Comparison of ENCODE assay signal across 1 cellular context in the genomic region with DNA sequence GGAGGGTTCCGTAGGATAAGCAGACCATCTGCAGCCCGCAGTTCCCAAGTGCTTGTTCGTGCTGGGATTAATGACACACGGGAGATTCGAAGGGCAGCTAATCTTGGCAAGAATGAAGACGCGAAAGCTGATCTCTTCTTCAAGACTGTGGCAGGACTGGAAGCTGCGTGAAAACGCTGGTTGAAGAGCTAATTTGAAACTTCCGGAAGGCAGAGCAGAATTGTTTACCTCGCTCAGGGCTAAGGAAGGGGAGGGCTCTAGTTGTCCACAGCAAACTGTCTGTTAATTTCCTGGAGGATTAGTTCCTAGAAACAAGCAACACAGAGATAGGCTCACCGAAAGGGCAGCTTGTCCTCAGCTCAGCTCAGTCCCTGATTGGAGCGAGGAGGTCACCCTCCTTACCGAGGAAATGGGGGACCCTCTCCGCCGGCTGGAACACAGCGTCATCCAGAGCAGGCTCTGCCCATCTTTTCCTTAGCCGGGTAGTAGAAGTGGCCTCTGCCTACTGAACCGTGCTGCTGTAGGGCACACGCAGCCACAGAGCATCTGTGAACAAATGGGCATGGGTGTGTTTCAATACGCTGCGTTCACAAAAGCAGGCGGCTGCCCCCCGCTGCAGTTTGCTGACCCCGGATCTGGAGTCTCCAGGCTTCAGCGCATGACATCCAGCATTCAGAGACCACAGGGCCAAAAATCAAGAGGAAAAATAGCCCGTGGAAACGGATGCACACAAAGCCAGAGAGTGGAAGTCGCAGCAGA.
TF ChIP-seq lines count a peak whose summit lies in the region.

No MANE protein-coding gene starts in this region.

TF ChIP-seq in K562, 482 proteins besides CTCF, POLR2A, EP300 and RAD21 (continued from another document and continues in another):
- TF ChIP-seq, protein P1, sequence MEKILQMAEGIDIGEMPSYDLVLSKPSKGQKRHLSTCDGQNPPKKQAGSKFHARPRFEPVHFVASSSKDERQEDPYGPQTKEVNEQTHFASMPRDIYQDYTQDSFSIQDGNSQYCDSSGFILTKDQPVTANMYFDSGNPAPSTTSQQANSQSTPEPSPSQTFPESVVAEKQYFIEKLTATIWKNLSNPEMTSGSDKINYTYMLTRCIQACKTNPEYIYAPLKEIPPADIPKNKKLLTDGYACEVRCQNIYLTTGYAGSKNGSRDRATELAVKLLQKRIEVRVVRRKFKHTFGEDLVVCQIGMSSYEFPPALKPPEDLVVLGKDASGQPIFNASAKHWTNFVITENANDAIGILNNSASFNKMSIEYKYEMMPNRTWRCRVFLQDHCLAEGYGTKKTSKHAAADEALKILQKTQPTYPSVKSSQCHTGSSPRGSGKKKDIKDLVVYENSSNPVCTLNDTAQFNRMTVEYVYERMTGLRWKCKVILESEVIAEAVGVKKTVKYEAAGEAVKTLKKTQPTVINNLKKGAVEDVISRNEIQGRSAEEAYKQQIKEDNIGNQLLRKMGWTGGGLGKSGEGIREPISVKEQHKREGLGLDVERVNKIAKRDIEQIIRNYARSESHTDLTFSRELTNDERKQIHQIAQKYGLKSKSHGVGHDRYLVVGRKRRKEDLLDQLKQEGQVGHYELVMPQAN (IDR thresholded peaks at IDR 0.05; ENCODE audit: borderline replicate concordance): no peak
- TF ChIP-seq PML (IDR thresholded peaks at IDR 0.05; ENCODE audit: low read length) (peak; percentile 46; the same call in 1 of the 2 replicates), SRSF9 (IDR thresholded peaks at IDR 0.05; ENCODE audit: borderline replicate concordance, low read depth, low read length) (no peak), MIER1 (IDR thresholded peaks at IDR 0.05; ENCODE audit: low read depth) (no peak), ATF7 (IDR thresholded peaks at IDR 0.05) (peak; percentile 78), TOE1 (IDR thresholded peaks at IDR 0.05; ENCODE audit: borderline replicate concordance) (no peak; the same call in 1 of the 2 replicates), TOE1 (CRISPR knock-in tag; IDR thresholded peaks at IDR 0.05; ENCODE audit: borderline replicate concordance, low read depth) (no peak), PHB2 (IDR thresholded peaks at IDR 0.05; ENCODE audit: low read depth) (no peak), ZNF77 (CRISPR knock-in tag; IDR thresholded peaks at IDR 0.05) (no peak), NBN (IDR thresholded peaks at IDR 0.05; ENCODE audit: low read depth) (peak; percentile 73; the same call in 1 of the 2 replicates), TBP (optimal IDR thresholded peaks at IDR 0.05; ENCODE audit: low read depth, low read length) (peak; percentile 76), KDM4B (IDR thresholded peaks at IDR 0.05; ENCODE audit: borderline replicate concordance in 2 of 2, low read depth in 1 of 2) (no peak), LCOR (CRISPR knock-in tag; IDR thresholded peaks at IDR 0.05) (no peak)
- TF ChIP-seq, protein P2, sequence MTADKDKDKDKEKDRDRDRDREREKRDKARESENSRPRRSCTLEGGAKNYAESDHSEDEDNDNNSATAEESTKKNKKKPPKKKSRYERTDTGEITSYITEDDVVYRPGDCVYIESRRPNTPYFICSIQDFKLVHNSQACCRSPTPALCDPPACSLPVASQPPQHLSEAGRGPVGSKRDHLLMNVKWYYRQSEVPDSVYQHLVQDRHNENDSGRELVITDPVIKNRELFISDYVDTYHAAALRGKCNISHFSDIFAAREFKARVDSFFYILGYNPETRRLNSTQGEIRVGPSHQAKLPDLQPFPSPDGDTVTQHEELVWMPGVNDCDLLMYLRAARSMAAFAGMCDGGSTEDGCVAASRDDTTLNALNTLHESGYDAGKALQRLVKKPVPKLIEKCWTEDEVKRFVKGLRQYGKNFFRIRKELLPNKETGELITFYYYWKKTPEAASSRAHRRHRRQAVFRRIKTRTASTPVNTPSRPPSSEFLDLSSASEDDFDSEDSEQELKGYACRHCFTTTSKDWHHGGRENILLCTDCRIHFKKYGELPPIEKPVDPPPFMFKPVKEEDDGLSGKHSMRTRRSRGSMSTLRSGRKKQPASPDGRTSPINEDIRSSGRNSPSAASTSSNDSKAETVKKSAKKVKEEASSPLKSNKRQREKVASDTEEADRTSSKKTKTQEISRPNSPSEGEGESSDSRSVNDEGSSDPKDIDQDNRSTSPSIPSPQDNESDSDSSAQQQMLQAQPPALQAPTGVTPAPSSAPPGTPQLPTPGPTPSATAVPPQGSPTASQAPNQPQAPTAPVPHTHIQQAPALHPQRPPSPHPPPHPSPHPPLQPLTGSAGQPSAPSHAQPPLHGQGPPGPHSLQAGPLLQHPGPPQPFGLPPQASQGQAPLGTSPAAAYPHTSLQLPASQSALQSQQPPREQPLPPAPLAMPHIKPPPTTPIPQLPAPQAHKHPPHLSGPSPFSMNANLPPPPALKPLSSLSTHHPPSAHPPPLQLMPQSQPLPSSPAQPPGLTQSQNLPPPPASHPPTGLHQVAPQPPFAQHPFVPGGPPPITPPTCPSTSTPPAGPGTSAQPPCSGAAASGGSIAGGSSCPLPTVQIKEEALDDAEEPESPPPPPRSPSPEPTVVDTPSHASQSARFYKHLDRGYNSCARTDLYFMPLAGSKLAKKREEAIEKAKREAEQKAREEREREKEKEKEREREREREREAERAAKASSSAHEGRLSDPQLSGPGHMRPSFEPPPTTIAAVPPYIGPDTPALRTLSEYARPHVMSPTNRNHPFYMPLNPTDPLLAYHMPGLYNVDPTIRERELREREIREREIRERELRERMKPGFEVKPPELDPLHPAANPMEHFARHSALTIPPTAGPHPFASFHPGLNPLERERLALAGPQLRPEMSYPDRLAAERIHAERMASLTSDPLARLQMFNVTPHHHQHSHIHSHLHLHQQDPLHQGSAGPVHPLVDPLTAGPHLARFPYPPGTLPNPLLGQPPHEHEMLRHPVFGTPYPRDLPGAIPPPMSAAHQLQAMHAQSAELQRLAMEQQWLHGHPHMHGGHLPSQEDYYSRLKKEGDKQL (CRISPR knock-in tag; IDR thresholded peaks at IDR 0.05; ENCODE audit: borderline replicate concordance): no peak
- TF ChIP-seq, protein P3, sequence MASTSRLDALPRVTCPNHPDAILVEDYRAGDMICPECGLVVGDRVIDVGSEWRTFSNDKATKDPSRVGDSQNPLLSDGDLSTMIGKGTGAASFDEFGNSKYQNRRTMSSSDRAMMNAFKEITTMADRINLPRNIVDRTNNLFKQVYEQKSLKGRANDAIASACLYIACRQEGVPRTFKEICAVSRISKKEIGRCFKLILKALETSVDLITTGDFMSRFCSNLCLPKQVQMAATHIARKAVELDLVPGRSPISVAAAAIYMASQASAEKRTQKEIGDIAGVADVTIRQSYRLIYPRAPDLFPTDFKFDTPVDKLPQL (IDR thresholded peaks at IDR 0.05; ENCODE audit: extremely low read depth, insufficient read length): peak; percentile 67
- TF ChIP-seq, protein P4, sequence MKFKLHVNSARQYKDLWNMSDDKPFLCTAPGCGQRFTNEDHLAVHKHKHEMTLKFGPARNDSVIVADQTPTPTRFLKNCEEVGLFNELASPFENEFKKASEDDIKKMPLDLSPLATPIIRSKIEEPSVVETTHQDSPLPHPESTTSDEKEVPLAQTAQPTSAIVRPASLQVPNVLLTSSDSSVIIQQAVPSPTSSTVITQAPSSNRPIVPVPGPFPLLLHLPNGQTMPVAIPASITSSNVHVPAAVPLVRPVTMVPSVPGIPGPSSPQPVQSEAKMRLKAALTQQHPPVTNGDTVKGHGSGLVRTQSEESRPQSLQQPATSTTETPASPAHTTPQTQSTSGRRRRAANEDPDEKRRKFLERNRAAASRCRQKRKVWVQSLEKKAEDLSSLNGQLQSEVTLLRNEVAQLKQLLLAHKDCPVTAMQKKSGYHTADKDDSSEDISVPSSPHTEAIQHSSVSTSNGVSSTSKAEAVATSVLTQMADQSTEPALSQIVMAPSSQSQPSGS (CRISPR knock-in tag; IDR thresholded peaks at IDR 0.05): no peak
- TF ChIP-seq, protein P5, sequence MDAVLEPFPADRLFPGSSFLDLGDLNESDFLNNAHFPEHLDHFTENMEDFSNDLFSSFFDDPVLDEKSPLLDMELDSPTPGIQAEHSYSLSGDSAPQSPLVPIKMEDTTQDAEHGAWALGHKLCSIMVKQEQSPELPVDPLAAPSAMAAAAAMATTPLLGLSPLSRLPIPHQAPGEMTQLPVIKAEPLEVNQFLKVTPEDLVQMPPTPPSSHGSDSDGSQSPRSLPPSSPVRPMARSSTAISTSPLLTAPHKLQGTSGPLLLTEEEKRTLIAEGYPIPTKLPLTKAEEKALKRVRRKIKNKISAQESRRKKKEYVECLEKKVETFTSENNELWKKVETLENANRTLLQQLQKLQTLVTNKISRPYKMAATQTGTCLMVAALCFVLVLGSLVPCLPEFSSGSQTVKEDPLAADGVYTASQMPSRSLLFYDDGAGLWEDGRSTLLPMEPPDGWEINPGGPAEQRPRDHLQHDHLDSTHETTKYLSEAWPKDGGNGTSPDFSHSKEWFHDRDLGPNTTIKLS (IDR thresholded peaks at IDR 0.05; ENCODE audit: borderline replicate concordance, low read depth): 0 out of 2 replicates have a peak, but pooled peaks have one; percentile 3
- TF ChIP-seq, protein P6, sequence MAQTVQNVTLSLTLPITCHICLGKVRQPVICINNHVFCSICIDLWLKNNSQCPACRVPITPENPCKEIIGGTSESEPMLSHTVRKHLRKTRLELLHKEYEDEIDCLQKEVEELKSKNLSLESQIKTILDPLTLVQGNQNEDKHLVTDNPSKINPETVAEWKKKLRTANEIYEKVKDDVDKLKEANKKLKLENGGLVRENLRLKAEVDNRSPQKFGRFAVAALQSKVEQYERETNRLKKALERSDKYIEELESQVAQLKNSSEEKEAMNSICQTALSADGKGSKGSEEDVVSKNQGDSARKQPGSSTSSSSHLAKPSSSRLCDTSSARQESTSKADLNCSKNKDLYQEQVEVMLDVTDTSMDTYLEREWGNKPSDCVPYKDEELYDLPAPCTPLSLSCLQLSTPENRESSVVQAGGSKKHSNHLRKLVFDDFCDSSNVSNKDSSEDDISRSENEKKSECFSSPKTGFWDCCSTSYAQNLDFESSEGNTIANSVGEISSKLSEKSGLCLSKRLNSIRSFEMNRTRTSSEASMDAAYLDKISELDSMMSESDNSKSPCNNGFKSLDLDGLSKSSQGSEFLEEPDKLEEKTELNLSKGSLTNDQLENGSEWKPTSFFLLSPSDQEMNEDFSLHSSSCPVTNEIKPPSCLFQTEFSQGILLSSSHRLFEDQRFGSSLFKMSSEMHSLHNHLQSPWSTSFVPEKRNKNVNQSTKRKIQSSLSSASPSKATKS (CRISPR knock-in tag; IDR thresholded peaks at IDR 0.05): no peak
- TF ChIP-seq, protein P7, sequence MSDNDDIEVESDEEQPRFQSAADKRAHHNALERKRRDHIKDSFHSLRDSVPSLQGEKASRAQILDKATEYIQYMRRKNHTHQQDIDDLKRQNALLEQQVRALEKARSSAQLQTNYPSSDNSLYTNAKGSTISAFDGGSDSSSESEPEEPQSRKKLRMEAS (CRISPR knock-in tag; IDR thresholded peaks at IDR 0.05): peak; percentile 60; the same call in 1 of the 2 replicates
- TF ChIP-seq, protein P8, sequence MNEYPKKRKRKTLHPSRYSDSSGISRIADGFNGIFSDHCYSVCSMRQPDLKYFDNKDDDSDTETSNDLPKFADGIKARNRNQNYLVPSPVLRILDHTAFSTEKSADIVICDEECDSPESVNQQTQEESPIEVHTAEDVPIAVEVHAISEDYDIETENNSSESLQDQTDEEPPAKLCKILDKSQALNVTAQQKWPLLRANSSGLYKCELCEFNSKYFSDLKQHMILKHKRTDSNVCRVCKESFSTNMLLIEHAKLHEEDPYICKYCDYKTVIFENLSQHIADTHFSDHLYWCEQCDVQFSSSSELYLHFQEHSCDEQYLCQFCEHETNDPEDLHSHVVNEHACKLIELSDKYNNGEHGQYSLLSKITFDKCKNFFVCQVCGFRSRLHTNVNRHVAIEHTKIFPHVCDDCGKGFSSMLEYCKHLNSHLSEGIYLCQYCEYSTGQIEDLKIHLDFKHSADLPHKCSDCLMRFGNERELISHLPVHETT (CRISPR knock-in tag; conservative IDR thresholded peaks at IDR 0.05 in 1 of 2, IDR thresholded peaks at IDR 0.05 in 1 of 2): 0 out of 4 replicates have a peak, but pooled peaks of 1 of the 2 experiments have one; percentile 9
- TF ChIP-seq, protein P9, sequence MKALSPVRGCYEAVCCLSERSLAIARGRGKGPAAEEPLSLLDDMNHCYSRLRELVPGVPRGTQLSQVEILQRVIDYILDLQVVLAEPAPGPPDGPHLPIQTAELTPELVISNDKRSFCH (CRISPR knock-in tag; IDR thresholded peaks at IDR 0.05): no peak
- TF ChIP-seq, protein P9 (tag; IDR thresholded peaks at IDR 0.05): no peak
- TF ChIP-seq, protein P10, sequence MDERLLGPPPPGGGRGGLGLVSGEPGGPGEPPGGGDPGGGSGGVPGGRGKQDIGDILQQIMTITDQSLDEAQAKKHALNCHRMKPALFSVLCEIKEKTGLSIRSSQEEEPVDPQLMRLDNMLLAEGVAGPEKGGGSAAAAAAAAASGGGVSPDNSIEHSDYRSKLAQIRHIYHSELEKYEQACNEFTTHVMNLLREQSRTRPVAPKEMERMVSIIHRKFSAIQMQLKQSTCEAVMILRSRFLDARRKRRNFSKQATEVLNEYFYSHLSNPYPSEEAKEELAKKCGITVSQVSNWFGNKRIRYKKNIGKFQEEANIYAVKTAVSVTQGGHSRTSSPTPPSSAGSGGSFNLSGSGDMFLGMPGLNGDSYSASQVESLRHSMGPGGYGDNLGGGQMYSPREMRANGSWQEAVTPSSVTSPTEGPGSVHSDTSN (CRISPR knock-in tag; IDR thresholded peaks at IDR 0.05; ENCODE audit: low read depth): no peak
- TF ChIP-seq, protein P10 (tag; conservative IDR thresholded peaks at IDR 0.05; ENCODE audit: low read depth): 0 out of 2 replicates have a peak, but pooled peaks have one; percentile 22
- TF ChIP-seq, protein P11, sequence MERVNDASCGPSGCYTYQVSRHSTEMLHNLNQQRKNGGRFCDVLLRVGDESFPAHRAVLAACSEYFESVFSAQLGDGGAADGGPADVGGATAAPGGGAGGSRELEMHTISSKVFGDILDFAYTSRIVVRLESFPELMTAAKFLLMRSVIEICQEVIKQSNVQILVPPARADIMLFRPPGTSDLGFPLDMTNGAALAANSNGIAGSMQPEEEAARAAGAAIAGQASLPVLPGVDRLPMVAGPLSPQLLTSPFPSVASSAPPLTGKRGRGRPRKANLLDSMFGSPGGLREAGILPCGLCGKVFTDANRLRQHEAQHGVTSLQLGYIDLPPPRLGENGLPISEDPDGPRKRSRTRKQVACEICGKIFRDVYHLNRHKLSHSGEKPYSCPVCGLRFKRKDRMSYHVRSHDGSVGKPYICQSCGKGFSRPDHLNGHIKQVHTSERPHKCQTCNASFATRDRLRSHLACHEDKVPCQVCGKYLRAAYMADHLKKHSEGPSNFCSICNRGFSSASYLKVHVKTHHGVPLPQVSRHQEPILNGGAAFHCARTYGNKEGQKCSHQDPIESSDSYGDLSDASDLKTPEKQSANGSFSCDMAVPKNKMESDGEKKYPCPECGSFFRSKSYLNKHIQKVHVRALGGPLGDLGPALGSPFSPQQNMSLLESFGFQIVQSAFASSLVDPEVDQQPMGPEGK (CRISPR knock-in tag; IDR thresholded peaks at IDR 0.05; ENCODE audit: borderline replicate concordance): no peak
